In genomic region chr10:111475720-111476119, GRCh38 we compare ENCODE assay signal across 1 cellular context.
TF ChIP-seq lines count a peak whose summit lies in the region.

No MANE protein-coding gene starts in this region.

TF ChIP-seq in HepG2, 621 proteins besides CTCF, POLR2A, EP300 and RAD21 (continued from another document and continues in another):
- TF ChIP-seq TFDP2 (CRISPR knock-in tag; IDR thresholded peaks at IDR 0.05) (no peak), NR2F2 (IDR thresholded peaks at IDR 0.05; ENCODE audit: borderline replicate concordance, low read depth) (peak; percentile 72), EHMT2 (IDR thresholded peaks at IDR 0.05; ENCODE audit: borderline replicate concordance, low read depth, low read length) (peak; percentile 60; the same call in 1 of the 2 replicates), ZNF282 (IDR thresholded peaks at IDR 0.05; ENCODE audit: partially characterized antibody) (no peak), HOXA9 (CRISPR knock-in tag; IDR thresholded peaks at IDR 0.05; ENCODE audit: borderline replicate concordance) (no peak), ZBTB37 (CRISPR knock-in tag; IDR thresholded peaks at IDR 0.05) (no peak), PAF1 (CRISPR knock-in tag; IDR thresholded peaks at IDR 0.05) (no peak), RFXANK (CRISPR knock-in tag; IDR thresholded peaks at IDR 0.05) (no peak), ZNF878 (CRISPR knock-in tag; IDR thresholded peaks at IDR 0.05) (no peak), ZFP90 (CRISPR knock-in tag; IDR thresholded peaks at IDR 0.05; ENCODE audit: borderline replicate concordance) (no peak), CREBL2 (CRISPR knock-in tag; IDR thresholded peaks at IDR 0.05; ENCODE audit: borderline replicate concordance) (no peak), MIER3 (CRISPR knock-in tag; IDR thresholded peaks at IDR 0.05; ENCODE audit: borderline replicate concordance) (peak; percentile 80; the same call in 1 of the 2 replicates), ZNF775 (CRISPR knock-in tag; IDR thresholded peaks at IDR 0.05; ENCODE audit: borderline replicate concordance) (no peak), ELK4 (CRISPR knock-in tag; IDR thresholded peaks at IDR 0.05; ENCODE audit: borderline replicate concordance) (no peak), AGO2 (optimal IDR thresholded peaks at IDR 0.05; ENCODE audit: low read depth, low read length) (no peak), GPBP1L1 (CRISPR knock-in tag; IDR thresholded peaks at IDR 0.05) (no peak), REPIN1 (CRISPR knock-in tag; IDR thresholded peaks at IDR 0.05; ENCODE audit: borderline replicate concordance, low read depth) (peak; percentile 75; the same call in 1 of the 2 replicates), SPEN (CRISPR knock-in tag; IDR thresholded peaks at IDR 0.05; ENCODE audit: low read depth) (no peak), MXD4 (CRISPR knock-in tag; IDR thresholded peaks at IDR 0.05) (no peak), ZNF333 (CRISPR knock-in tag; IDR thresholded peaks at IDR 0.05; ENCODE audit: borderline replicate concordance) (no peak), ADNP (CRISPR knock-in tag; IDR thresholded peaks at IDR 0.05) (no peak), FOXA1 (IDR thresholded peaks at IDR 0.05) (no peak), FOXA1 (CRISPR knock-in tag; IDR thresholded peaks at IDR 0.05) (no peak), TBX3 (IDR thresholded peaks at IDR 0.05; ENCODE audit: borderline replicate concordance) (peak; percentile 28; the same call in 1 of the 2 replicates), RFX5 (IDR thresholded peaks at IDR 0.05; ENCODE audit: low read depth, low read length) (no peak), PPARG (CRISPR knock-in tag; conservative IDR thresholded peaks at IDR 0.05) (0 out of 2 replicates have a peak, but pooled peaks have one; percentile 37), ZNF572 (CRISPR knock-in tag; IDR thresholded peaks at IDR 0.05) (no peak), MBD4 (IDR thresholded peaks at IDR 0.05; ENCODE audit: borderline replicate concordance, low read length) (no peak), ZFP36 (IDR thresholded peaks at IDR 0.05; ENCODE audit: borderline replicate concordance, low read depth, low read length, partially characterized antibody) (no peak), NR2F1 (CRISPR knock-in tag; IDR thresholded peaks at IDR 0.05) (0 out of 4 replicates have a peak, but pooled peaks of 1 of the 2 experiments have one; percentile 50), RFX1 (IDR thresholded peaks at IDR 0.05) (no peak), MED8 (CRISPR knock-in tag; IDR thresholded peaks at IDR 0.05; ENCODE audit: insufficient replicate concordance) (no peak), PLRG1 (conservative IDR thresholded peaks at IDR 0.05) (no peak), ZFP41 (CRISPR knock-in tag; IDR thresholded peaks at IDR 0.05; ENCODE audit: borderline replicate concordance) (no peak), ZNF639 (CRISPR knock-in tag; conservative IDR thresholded peaks at IDR 0.05) (no peak), ARID4A (CRISPR knock-in tag; IDR thresholded peaks at IDR 0.05; ENCODE audit: borderline replicate concordance) (peak; percentile 24; the same call in 1 of the 2 replicates), PBX3 (CRISPR knock-in tag; IDR thresholded peaks at IDR 0.05; ENCODE audit: borderline replicate concordance) (no peak), NR3C1 (CRISPR knock-in tag; IDR thresholded peaks at IDR 0.05) (no peak), ESRRA (CRISPR knock-in tag; IDR thresholded peaks at IDR 0.05; ENCODE audit: low read depth) (0 out of 2 replicates have a peak, but pooled peaks have one; percentile 24), MTF1 (CRISPR knock-in tag; IDR thresholded peaks at IDR 0.05) (no peak), JUNB (CRISPR knock-in tag; IDR thresholded peaks at IDR 0.05; ENCODE audit: borderline replicate concordance) (no peak), ATF5 (CRISPR knock-in tag; IDR thresholded peaks at IDR 0.05; ENCODE audit: low read depth) (no peak), TCF7 (IDR thresholded peaks at IDR 0.05; ENCODE audit: low read depth) (peak; percentile 88), MZF1 (CRISPR knock-in tag; IDR thresholded peaks at IDR 0.05; ENCODE audit: borderline replicate concordance) (no peak), ZKSCAN5 (CRISPR knock-in tag; IDR thresholded peaks at IDR 0.05) (no peak), SIN3A (IDR thresholded peaks at IDR 0.05; ENCODE audit: borderline replicate concordance, low read depth, low read length) (no peak), JUN (CRISPR knock-in tag; IDR thresholded peaks at IDR 0.05) (no peak), SP2 (CRISPR knock-in tag; IDR thresholded peaks at IDR 0.05) (no peak), KAT7 (CRISPR knock-in tag; IDR thresholded peaks at IDR 0.05; ENCODE audit: borderline replicate concordance) (no peak), ZMAT5 (CRISPR knock-in tag; IDR thresholded peaks at IDR 0.05; ENCODE audit: borderline replicate concordance, low read depth) (no peak), SMAD1 (CRISPR knock-in tag; IDR thresholded peaks at IDR 0.05; ENCODE audit: borderline replicate concordance, low read depth) (no peak), ZFP36L2 (CRISPR knock-in tag; IDR thresholded peaks at IDR 0.05) (no peak), ZNF512B (CRISPR knock-in tag; IDR thresholded peaks at IDR 0.05; ENCODE audit: borderline replicate concordance) (no peak), ZNF263 (CRISPR knock-in tag; IDR thresholded peaks at IDR 0.05) (no peak)
